Comparison of ENCODE assay signal across 8 cellular contexts in the genomic region with DNA sequence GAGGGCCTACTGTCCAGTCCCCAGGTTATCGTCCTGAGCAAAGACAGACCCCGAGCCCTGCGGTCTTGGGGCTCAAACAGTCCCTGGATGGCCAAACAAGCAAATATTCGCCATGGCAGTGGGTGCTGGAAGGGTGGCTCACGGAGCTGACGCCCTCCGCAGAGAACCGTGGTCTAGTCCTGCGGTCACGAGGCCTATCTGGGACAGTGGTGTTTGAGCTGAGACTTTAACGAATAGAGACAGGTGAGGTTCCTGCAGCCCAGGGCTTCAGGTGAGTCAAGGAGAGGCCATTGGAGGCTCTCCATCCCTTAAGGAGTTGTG. TPM values are rescaled to one million over a fixed set of nuclear protein-coding genes. Genes with fewer than 3 reads are reported as not detected.
DNase-seq lines count a peak whose midpoint lies in the region; ATAC-seq and TF ChIP-seq lines count a peak whose summit lies in the region.

No MANE protein-coding gene starts in this region.

- H2BK120ac ChIP-seq in H9 (ENCODE audit: low read depth, low read length, poor library complexity, severe bottlenecking) = no peak overlapping the region

- no peak overlapping the region for H2AFZ ChIP-seq in H9 (ENCODE audit: low read length)

- H3K9me3 Mint-ChIP-seq in H9 = peaks cover 3 to 5% of the 10 kb centered on the region in 2 experiments; a peak in 3 of 5 replicates
- H3K9me3 Mint-ChIP-seq in T-helper 2 cell treated with Interferon-gamma antibody and Interleukin-4, amounts not matched to agents 5 μg/mL and 100 μg/mL, for 36 hours = peaks cover 25% of the 10 kb centered on the region

- no peaks in the 10 kb centered on the region for H4K20me1 ChIP-seq in H9 (ENCODE audit: control insufficient read depth, insufficient read depth, insufficient read length)

- no peak overlapping the region for H3K56ac ChIP-seq in H9 (ENCODE audit: insufficient read length, low read depth, low read length)

- H4K5ac ChIP-seq in H9 (ENCODE audit: insufficient read length, low read depth, low read length) = peak overlapping the region; percentile 8

- H3K23ac ChIP-seq in H9 (ENCODE audit: insufficient read length, low read depth, low read length) = no peak overlapping the region

- no peaks in the 10 kb centered on the region for H3K79me2 ChIP-seq in H9 (ENCODE audit: insufficient read depth, low read length)

- no peaks in the 10 kb centered on the region for H3K36me3 ChIP-seq in rectal smooth muscle tissue (ENCODE audit: control insufficient read depth, insufficient read depth, low read length)

- peaks cover 5 to 15% (median 10%) of the 10 kb centered on the region in 3 experiments; a peak in 5 of 7 replicates for H3K36me3 Mint-ChIP-seq in H9 (ENCODE audit: insufficient read depth in 1 of 3, low read depth in 3 of 3)
- H3K36me3 Mint-ChIP-seq in T-helper 2 cell treated with Interferon-gamma antibody and Interleukin-4, amounts not matched to agents 5 μg/mL and 100 μg/mL, for 36 hours (ENCODE audit: low read depth) = peaks cover 33% of the 10 kb centered on the region

- no peaks in the 10 kb centered on the region for H3K27me3 ChIP-seq in H9 (ENCODE audit: insufficient read depth, low read length)
- H3K27me3 ChIP-seq in rectal smooth muscle tissue (ENCODE audit: control insufficient read depth, insufficient read depth, low read length) = no peaks in the 10 kb centered on the region

- peak overlapping the region; percentile 18 for H3K18ac ChIP-seq in H9 (ENCODE audit: insufficient read length, low read depth, low read length)

- no peak overlapping the region for H2AK5ac ChIP-seq in H9 (ENCODE audit: insufficient read length, low read length)

- no peak overlapping the region for H4K91ac ChIP-seq in H9 (ENCODE audit: insufficient read length, low read depth, low read length)

- ATAC-seq in GM21367 (IDR thresholded peaks at IDR 0.05; ENCODE audit: unreplicated experiment) = no peak

- no peak overlapping the region for H3K4ac ChIP-seq in H9 (ENCODE audit: low read depth, low read length)

- peak overlapping the region; percentile 71 to 79 (median 77); a peak in 4 of 7 replicates for H3K27ac Mint-ChIP-seq in H9
- peak overlapping the region; percentile 88 for H3K27ac Mint-ChIP-seq in T-helper 2 cell treated with Interferon-gamma antibody and Interleukin-4, amounts not matched to agents 5 μg/mL and 100 μg/mL, for 36 hours

- H3K14ac ChIP-seq in H9 (ENCODE audit: insufficient read depth, low read length) = peak overlapping the region; percentile 67

- peak overlapping the region; percentile 15 for H3K9ac ChIP-seq in H9 (ENCODE audit: extremely low read depth, insufficient read length, low read length)
- peak overlapping the region; percentile 21 for H3K9ac ChIP-seq in rectal smooth muscle tissue (ENCODE audit: low read length)

- no peak overlapping the region for H3T11ph ChIP-seq in H9 (ENCODE audit: low read length)

- H3K4me2 ChIP-seq in H9 (ENCODE audit: insufficient read depth, insufficient read length, low read length) = peak overlapping the region; percentile 60

- H3K27ac ChIP-seq in H9 (ENCODE audit: insufficient read length, low read depth, low read length) (no peak overlapping the region), rectal smooth muscle tissue (ENCODE audit: low read depth, low read length) (peak overlapping the region; percentile 75)

- no peaks in the 10 kb centered on the region for H3K27me3 Mint-ChIP-seq in H9 (ENCODE audit: low read depth)
- H3K27me3 Mint-ChIP-seq in T-helper 2 cell treated with Interferon-gamma antibody and Interleukin-4, amounts not matched to agents 5 μg/mL and 100 μg/mL, for 36 hours (ENCODE audit: low read depth) = peaks cover 6% of the 10 kb centered on the region

- TF ChIP-seq CTCF in H9 (conservative IDR thresholded peaks at IDR 0.05) = no peak
- no peak for TF ChIP-seq CTCF in fibroblast of villous mesenchyme (IDR thresholded peaks at IDR 0.05; ENCODE audit: insufficient read depth, low read depth, low read length)

- H4K8ac ChIP-seq in H9 (replicated peaks; ENCODE audit: insufficient read length, low read depth, low read length) = no peak overlapping the region

- peak overlapping the region; percentile 63 to 78 for H3K4me3 Mint-ChIP-seq in H9
- peak overlapping the region; percentile 83 for H3K4me3 Mint-ChIP-seq in T-helper 2 cell treated with Interferon-gamma antibody and Interleukin-4, amounts not matched to agents 5 μg/mL and 100 μg/mL, for 36 hours

- H3K4me3 ChIP-seq in fibroblast of villous mesenchyme (ENCODE audit: low read depth, low read length) = peak overlapping the region; percentile 76
- H3K4me3 ChIP-seq in rectal smooth muscle tissue (ENCODE audit: low read length) = peak overlapping the region; percentile 70

- H3K4me1 ChIP-seq in H9 (ENCODE audit: insufficient read depth, low read length) (no peaks in the 10 kb centered on the region), rectal smooth muscle tissue (ENCODE audit: control insufficient read depth, insufficient read depth, low read length) (peaks cover 5% of the 10 kb centered on the region)

- H2BK15ac ChIP-seq in H9 (ENCODE audit: low read depth, low read length) = no peak overlapping the region

- no peak overlapping the region for H2BK5ac ChIP-seq in H9 (ENCODE audit: insufficient read length, low read length)

- H3K4me1 Mint-ChIP-seq in H9 = peaks cover 12 to 22% of the 10 kb centered on the region in 2 experiments; a peak in 3 of 4 replicates
- peaks cover 49% of the 10 kb centered on the region for H3K4me1 Mint-ChIP-seq in T-helper 2 cell treated with Interferon-gamma antibody and Interleukin-4, amounts not matched to agents 5 μg/mL and 100 μg/mL, for 36 hours (ENCODE audit: low read depth)

- H2BK20ac ChIP-seq in H9 (ENCODE audit: low read depth, low read length, poor library complexity, severe bottlenecking) = no peak overlapping the region

- no peaks in the 10 kb centered on the region for H3K79me1 ChIP-seq in H9 (ENCODE audit: insufficient read depth, low read depth, low read length, poor library complexity, severe bottlenecking)

- no CpG with 5 or more reads among the region's 11 CpGs for WGBS in H9 (ENCODE audit: extremely low coverage, insufficient read length, low lambda C conversion rate)

- no peaks in the 10 kb centered on the region for H3K23me2 ChIP-seq in H9 (ENCODE audit: insufficient read length, low read depth, low read length, poor library complexity, severe bottlenecking)

- H2BK12ac ChIP-seq in H9 (ENCODE audit: insufficient read length, low read depth, low read length) = no peak overlapping the region

- no peaks in the 10 kb centered on the region for H3K9me3 ChIP-seq in H9 (ENCODE audit: control insufficient read depth, low read depth, low read length)

- no peak for DNase-seq in H9
- no peak for DNase-seq in T-helper 2 cell treated with Interferon-gamma antibody and Interleukin-4, amounts not matched to agents 5 μg/mL and 100 μg/mL, for 36 hours (ENCODE audit: low spot score)
- no peak for DNase-seq in fibroblast of villous mesenchyme (ENCODE audit: low read depth)
- no peak for DNase-seq in NCI-H510A (lab: John Stamatoyannopoulos, UW)
- no peak for DNase-seq in DMS153 (lab: John Stamatoyannopoulos, UW)
- DNase-seq in NCI-H2029 treated with DMSO at 0.1 percent for 48 hours (lab: John Stamatoyannopoulos, UW) = no peak

RNA-seq across cellular contexts. Expression of a gene that starts 0.4 kb away (rescaled TPM):
- total RNA-seq in H9 (2021) (38.1 and 38.5 TPM in 2 replicates), fibroblast of villous mesenchyme (45.8 and 54.4 TPM in 2 replicates)
